In genomic region chr17:75059369-75060345, GRCh38 we compare ENCODE assay signal across 1 cellular context.
TF ChIP-seq lines count a peak whose summit lies in the region.

No MANE protein-coding gene starts in this region.

TF ChIP-seq in K562, 482 proteins besides CTCF, POLR2A, EP300 and RAD21 (continues in another document):
- TF ChIP-seq NBN (IDR thresholded peaks at IDR 0.05; ENCODE audit: low read depth), result no peak
- TF ChIP-seq RBM39 (optimal IDR thresholded peaks at IDR 0.05; ENCODE audit: low read depth, low read length), result no peak
- peak; percentile 84 for TF ChIP-seq ZNF384 (IDR thresholded peaks at IDR 0.05; ENCODE audit: low read depth, low read length)
- TF ChIP-seq MNT (conservative IDR thresholded peaks at IDR 0.05), result peak; percentile 61 to 79
- peak; percentile 35 for TF ChIP-seq CTCFL (IDR thresholded peaks at IDR 0.05; ENCODE audit: borderline replicate concordance, insufficient read depth, low read depth, low read length, poor library complexity, severe bottlenecking)
- peak; percentile 41; the same call in 1 of the 2 replicates for TF ChIP-seq SMC3 (conservative IDR thresholded peaks at IDR 0.05; ENCODE audit: insufficient read depth, low read depth, low read length)
- TF ChIP-seq CXXC5 (CRISPR knock-in tag; IDR thresholded peaks at IDR 0.05), result peak; percentile 37
- TF ChIP-seq DEAF1 (CRISPR knock-in tag; IDR thresholded peaks at IDR 0.05), result 0 out of 2 replicates have a peak, but pooled peaks have one; percentile 50
- TF ChIP-seq ZFX (CRISPR knock-in tag; IDR thresholded peaks at IDR 0.05), result peak; percentile 14; the same call in 1 of the 2 replicates
- no peak for TF ChIP-seq CHD1 (IDR thresholded peaks at IDR 0.05; ENCODE audit: low read length)
- TF ChIP-seq LCOR (CRISPR knock-in tag; IDR thresholded peaks at IDR 0.05), result 0 out of 2 replicates have a peak, but pooled peaks have one; percentile 24
- TF ChIP-seq CBFB (CRISPR knock-in tag; IDR thresholded peaks at IDR 0.05), result no peak
- no peak for TF ChIP-seq CBFA2T3 (IDR thresholded peaks at IDR 0.05)
- TF ChIP-seq MGA (IDR thresholded peaks at IDR 0.05), result 0 out of 2 replicates have a peak, but pooled peaks have one; percentile 23
- TF ChIP-seq TFAP4 (CRISPR knock-in tag; IDR thresholded peaks at IDR 0.05; ENCODE audit: borderline replicate concordance), result peak; percentile 51; the same call in 1 of the 2 replicates
- TF ChIP-seq STAT5B (CRISPR knock-in tag; IDR thresholded peaks at IDR 0.05), result no peak
- no peak for TF ChIP-seq STAG1 (CRISPR knock-in tag; IDR thresholded peaks at IDR 0.05; ENCODE audit: borderline replicate concordance)
- peak in 1 of 3 experiments; percentile 30; a peak in 1 of 6 replicates for TF ChIP-seq ZBTB11 (CRISPR knock-in tag; IDR thresholded peaks at IDR 0.05)
- TF ChIP-seq MAX (CRISPR knock-in tag; IDR thresholded peaks at IDR 0.05), result peak; percentile 55
- TF ChIP-seq PBX2 (CRISPR knock-in tag; IDR thresholded peaks at IDR 0.05; ENCODE audit: low read depth), result no peak
- 0 out of 2 replicates have a peak, but pooled peaks have one; percentile 22 for TF ChIP-seq PBX2 (tag; conservative IDR thresholded peaks at IDR 0.05; ENCODE audit: low read depth)
- no peak for TF ChIP-seq MIER1 (IDR thresholded peaks at IDR 0.05; ENCODE audit: low read depth)
- TF ChIP-seq PKNOX1 (IDR thresholded peaks at IDR 0.05), result 0 out of 2 replicates have a peak, but pooled peaks have one; percentile 25
